Comparison of ENCODE assay signal across 13 cellular contexts in genomic region chr22:43345761-43346261, GRCh38. TPM values are rescaled to one million over a fixed set of nuclear protein-coding genes. Genes with fewer than 3 reads are reported as not detected.
A peak's percentile ranks its signal among the peaks of the same experiment; 100 is the strongest.
DNase-seq lines count a peak whose midpoint lies in the region; ATAC-seq and TF ChIP-seq lines count a peak whose summit lies in the region.
"Had no signal": no experiment of that assay in that cellular context is flagged by ENCODE, and none has a peak within 500 bp of the region (broad histone marks: within the 10 kb centered on the region; RNA-seq: fewer than 3 reads in every experiment).

No MANE protein-coding gene starts in this region.

- WGBS in neuronal stem cell (ENCODE audit: extremely low coverage in 2 of 2, insufficient read length in 2 of 2, insufficient replicate concordance in 1 of 2), 2 donors, result no CpG with 5 or more reads among the region's 6 CpGs

- H3K4me1 ChIP-seq in HEK293 (ENCODE audit: control insufficient read depth, insufficient read depth, low read length) (no peaks in the 10 kb centered on the region; the same call in 1 of the 2 replicates), neuronal stem cell (ENCODE audit: control insufficient read depth in 2 of 2, insufficient read depth in 1 of 2, low read depth in 1 of 2, low read length in 2 of 2) (peaks cover 0 to 19% of the 10 kb centered on the region in 2 donors)

- H2AFZ ChIP-seq in neuronal stem cell (ENCODE audit: low read length), result no peak overlapping the region

- ATAC-seq in HG02763 (IDR thresholded peaks at IDR 0.05; ENCODE audit: unreplicated experiment) (no peak), GM19463 (IDR thresholded peaks at IDR 0.05; ENCODE audit: unreplicated experiment) (no peak)

- no peak overlapping the region for H3K4ac ChIP-seq in neuronal stem cell (ENCODE audit: low read length)

- H4K8ac ChIP-seq in neuronal stem cell (ENCODE audit: low read depth, low read length), result no peak overlapping the region

- H2BK15ac ChIP-seq in neuronal stem cell (ENCODE audit: low read length), result no peak overlapping the region

- H2BK5ac ChIP-seq in neuronal stem cell (ENCODE audit: low read length), result no peak overlapping the region

- H4K91ac ChIP-seq in neuronal stem cell (ENCODE audit: low read depth, low read length, poor library complexity), result no peak overlapping the region

- CTCF ChIA-PET in HEK293 (lab: Yijun Ruan, JAX), result interaction anchor here (0.6 to 5.9 kb wide), 47 partner anchors 9 to 986 kb away, joined by 3 to 318 read pairs (median 9); partner anchors contain the start of gene TTLL12

- intact Hi-C loops in activated CD4-positive, alpha-beta T cell treated with anti-CD3 and anti-CD28 coated beads, Interleukin-2, amount 10 ng/mL, durations not matched to agents 24 days and 14 days (cut with micrococcal nuclease), result loop anchor here (1.0 kb wide), 3 partner anchors 39 to 115 kb away; no protein-coding TSS in a partner anchor

- no peak overlapping the region for H2BK12ac ChIP-seq in neuronal stem cell (ENCODE audit: low read length)

- H3K4me2 ChIP-seq in neuronal stem cell (ENCODE audit: insufficient read depth, low read length, poor library complexity, severe bottlenecking), result no peak overlapping the region

- peaks cover 29% of the 10 kb centered on the region for H3K27me3 Mint-ChIP-seq in activated CD4-positive, alpha-beta T cell treated with anti-CD3 and anti-CD28 coated beads, Interleukin-2, amount 10 ng/mL, durations not matched to agents 24 days and 14 days
- H3K27me3 Mint-ChIP-seq in T-helper 2 cell treated with Interferon-gamma antibody and Interleukin-4, amounts not matched to agents 5 μg/mL and 100 μg/mL, for 36 hours (ENCODE audit: low read depth), result peaks cover 26% of the 10 kb centered on the region

- peaks cover 0 to 61% (median 0%) of the 10 kb centered on the region in 3 experiments for H3K27me3 ChIP-seq in neuronal stem cell (ENCODE audit: control insufficient read depth in 3 of 3, insufficient read depth in 3 of 3, low read depth in 1 of 3, low read length in 3 of 3)

- no peak overlapping the region for H3K23ac ChIP-seq in neuronal stem cell (ENCODE audit: low read depth, low read length, poor library complexity)

- peak overlapping the region; percentile 50 for H3K18ac ChIP-seq in neuronal stem cell (ENCODE audit: low read length)

- H3K9ac ChIP-seq in neuronal stem cell (ENCODE audit: low read depth, low read length, poor library complexity), result no peak overlapping the region

- H3K9me3 ChIP-seq in HEK293 (ENCODE audit: control insufficient read depth, insufficient read depth, low read depth, low read length) (no peaks in the 10 kb centered on the region), neuronal stem cell (replicated peaks in 1 of 2; ENCODE audit: control insufficient read depth in 2 of 2, insufficient read depth in 1 of 2, low read depth in 1 of 2, low read length in 2 of 2) (peaks cover 0 to 1% of the 10 kb centered on the region in 2 donors)

- peaks cover 7% of the 10 kb centered on the region for H3K79me1 ChIP-seq in neuronal stem cell (ENCODE audit: low read depth, low read length)

- no peaks in the 10 kb centered on the region for H3K9me3 Mint-ChIP-seq in activated CD4-positive, alpha-beta T cell treated with anti-CD3 and anti-CD28 coated beads, Interleukin-2, amount 10 ng/mL, durations not matched to agents 24 days and 14 days
- H3K9me3 Mint-ChIP-seq in T-helper 2 cell treated with Interferon-gamma antibody and Interleukin-4, amounts not matched to agents 5 μg/mL and 100 μg/mL, for 36 hours, result no peaks in the 10 kb centered on the region
- H3K9me3 Mint-ChIP-seq: nephron progenitor cell had no signal

- H2BK120ac ChIP-seq in neuronal stem cell (ENCODE audit: low read depth, low read length), result no peak overlapping the region

- H3K4me3 Mint-ChIP-seq in activated CD4-positive, alpha-beta T cell treated with anti-CD3 and anti-CD28 coated beads, Interleukin-2, amount 10 ng/mL, durations not matched to agents 24 days and 14 days, result no peak overlapping the region
- no peak overlapping the region for H3K4me3 Mint-ChIP-seq in T-helper 2 cell treated with Interferon-gamma antibody and Interleukin-4, amounts not matched to agents 5 μg/mL and 100 μg/mL, for 36 hours
- H3K4me3 Mint-ChIP-seq: nephron progenitor cell had no signal

- POLR2A ChIA-PET in HEK293 (lab: Yijun Ruan, JAX), result interaction anchor here (0.6 to 2.4 kb wide), 4 partner anchors 8 to 149 kb away, joined by 3 to 15 read pairs (median 3); no protein-coding TSS in a partner anchor

- H3K27ac Mint-ChIP-seq in activated CD4-positive, alpha-beta T cell treated with anti-CD3 and anti-CD28 coated beads, Interleukin-2, amount 10 ng/mL, durations not matched to agents 24 days and 14 days, result no peak overlapping the region
- H3K27ac Mint-ChIP-seq in T-helper 2 cell treated with Interferon-gamma antibody and Interleukin-4, amounts not matched to agents 5 μg/mL and 100 μg/mL, for 36 hours, result peak overlapping the region; percentile 68
- H3K27ac Mint-ChIP-seq: nephron progenitor cell had no signal

- no peak overlapping the region for H3K14ac ChIP-seq in neuronal stem cell (ENCODE audit: low read length)

- peak; percentile 64 for DNase-seq in activated CD4-positive, alpha-beta T cell treated with anti-CD3 and anti-CD28 coated beads, Interleukin-2, amount 10 ng/mL, durations not matched to agents 24 days and 14 days
- DNase-seq in activated CD4-positive, alpha-beta T cell treated with anti-CD3 and anti-CD28 coated beads for 48 hours, result no peak
- peak; percentile 23 for DNase-seq in T-helper 2 cell treated with Interferon-gamma antibody and Interleukin-4, amounts not matched to agents 5 μg/mL and 100 μg/mL, for 36 hours (ENCODE audit: low spot score)
- DNase-seq in neuronal stem cell (ENCODE audit: low spot score) (no peak), activated gamma-delta T cell treated with Interleukin-2 at 50 U/mL for 16 hours (no peak)

- TF ChIP-seq CTCF in HEK293 (tag by site-specific recombination; IDR thresholded peaks at IDR 0.05), result no peak

- H3K36me3 ChIP-seq in HEK293 (ENCODE audit: control insufficient read depth in 2 of 2, insufficient read depth in 1 of 2, low read length in 2 of 2) (no peaks in the 10 kb centered on the region), neuronal stem cell (replicated peaks in 1 of 2; ENCODE audit: control insufficient read depth in 2 of 2, insufficient read depth in 2 of 2, low read length in 2 of 2) (no peaks in the 10 kb centered on the region)

- H3K4me1 Mint-ChIP-seq in activated CD4-positive, alpha-beta T cell treated with anti-CD3 and anti-CD28 coated beads, Interleukin-2, amount 10 ng/mL, durations not matched to agents 24 days and 14 days, result peaks cover 12% of the 10 kb centered on the region
- peaks cover 20% of the 10 kb centered on the region for H3K4me1 Mint-ChIP-seq in T-helper 2 cell treated with Interferon-gamma antibody and Interleukin-4, amounts not matched to agents 5 μg/mL and 100 μg/mL, for 36 hours (ENCODE audit: low read depth)

- H3K27ac ChIP-seq in HEK293 (ENCODE audit: extremely low read depth, low read depth, low read length) (no peak overlapping the region), neuronal stem cell (replicated peaks; ENCODE audit: low read length) (no peak overlapping the region)
- H3K27ac ChIP-seq: dorsolateral prefrontal cortex, SK-N-MC had no signal

- H2AK5ac ChIP-seq in neuronal stem cell (ENCODE audit: low read depth, low read length), result peak overlapping the region; percentile 35

- no peaks in the 10 kb centered on the region for H3K36me3 Mint-ChIP-seq in activated CD4-positive, alpha-beta T cell treated with anti-CD3 and anti-CD28 coated beads, Interleukin-2, amount 10 ng/mL, durations not matched to agents 24 days and 14 days (ENCODE audit: low read depth)
- peaks cover 2% of the 10 kb centered on the region for H3K36me3 Mint-ChIP-seq in T-helper 2 cell treated with Interferon-gamma antibody and Interleukin-4, amounts not matched to agents 5 μg/mL and 100 μg/mL, for 36 hours (ENCODE audit: low read depth)

- H3K4me3 ChIP-seq in HEK293 (ENCODE audit: low read depth, low read length), result no peak overlapping the region
- H3K4me3 ChIP-seq in neuronal stem cell (ENCODE audit: low read length in 2 of 2), result no peak overlapping the region
- H3K4me3 ChIP-seq: dorsolateral prefrontal cortex, SK-N-MC had no signal

TF ChIP-seq in HEK293, 187 proteins besides CTCF, POLR2A, EP300 and RAD21 (continues in another document):
- TF ChIP-seq SP7 (tag by site-specific recombination; IDR thresholded peaks at IDR 0.05) (0 out of 2 replicates have a peak, but pooled peaks have one; percentile 36), ZEB2 (tag by site-specific recombination; IDR thresholded peaks at IDR 0.05) (no peak), TRIM28 (IDR thresholded peaks at IDR 0.05; ENCODE audit: borderline replicate concordance, low read length) (no peak), ZNF791 (tag by site-specific recombination; IDR thresholded peaks at IDR 0.05) (no peak), ZNF362 (tag by site-specific recombination; IDR thresholded peaks at IDR 0.05) (no peak), ZNF707 (tag by site-specific recombination; IDR thresholded peaks at IDR 0.05) (no peak)

RNA-seq across cellular contexts. Expression of gene SCUBE1, which starts 2.6 kb away (rescaled TPM):
- total RNA-seq in activated CD4-positive, alpha-beta T cell treated with anti-CD3 and anti-CD28 coated beads, Interleukin-2, amount 10 ng/mL, durations not matched to agents 24 days and 14 days, result not detected in 2 replicates
- polyA plus RNA-seq in neuronal stem cell (2013, experiment 1 of 2), result 51.2 TPM
- polyA plus RNA-seq in neuronal stem cell (2013, experiment 2 of 2), result 50.9 TPM
- total RNA-seq: LHCN-M2 had no signal
- polyA plus RNA-seq: AG04450 had no signal

Comparison
In these comparisons a context has a peak if more than half of its experiments do, and no peak if none do; other contexts are left out.
1. DNase-seq: peak in activated CD4-positive, alpha-beta T cell treated with anti-CD3 and anti-CD28 coated beads, Interleukin-2, amount 10 ng/mL, durations not matched to agents 24 days and 14 days (single experiment) and T-helper 2 cell treated with Interferon-gamma antibody and Interleukin-4, amounts not matched to agents 5 μg/mL and 100 μg/mL, for 36 hours (single experiment); none in activated CD4-positive, alpha-beta T cell treated with anti-CD3 and anti-CD28 coated beads for 48 hours (single experiment), neuronal stem cell (single experiment) and activated gamma-delta T cell treated with Interleukin-2 at 50 U/mL for 16 hours (single experiment).